In genomic region chr3:58603606-58604005, GRCh38 we compare ENCODE assay signal across 24 cellular contexts. TPM values are rescaled to one million over a fixed set of nuclear protein-coding genes. Genes with fewer than 3 reads are reported as not detected.
"Had no signal": no experiment of that assay in that cellular context is flagged by ENCODE, and none has a peak within 500 bp of the region (broad histone marks: within the 10 kb centered on the region; RNA-seq: fewer than 3 reads in every experiment).

No MANE protein-coding gene starts in this region.

- H3K27me3 ChIP-seq: pancreas, right atrium auricular region, right lobe of liver, tibial nerve, uterus had no signal

- H3K36me3 ChIP-seq: left ventricle myocardium inferior, pancreas, right atrium auricular region, right lobe of liver, tibial nerve, uterus had no signal

- H3K9me3 ChIP-seq: mucosa of descending colon, pancreas, psoas muscle, right lobe of liver, uterus had no signal

- DNase-seq: hippocampal formation; kidney; left ventricle myocardium inferior; midbrain; mucosa of descending colon; naive thymus-derived CD4-positive, alpha-beta T cell; pancreas; psoas muscle; right lobe of liver; stimulated activated CD4-positive, alpha-beta T cell treated with anti-CD3 and anti-CD28 coated beads, Interleukin-1b, Interleukin-23, amount 100 ng/mL, for 48 hours; stimulated activated CD4-positive, alpha-beta T cell treated with anti-CD3 and anti-CD28 coated beads, Interleukin-2, amount 100 ng/mL, for 48 hours; stimulated activated CD4-positive, alpha-beta T cell treated with anti-CD3 and anti-CD28 coated beads, Interleukin-4, amount 100 ng/mL, for 4 hours; stimulated activated CD8-positive, alpha-beta memory T cell treated with anti-CD3 and anti-CD28 coated beads, Interleukin-4, amount 100 ng/mL, for 48 hours; stimulated activated naive CD4-positive, alpha-beta T cell treated with Interleukin-2 at 50 U/mL for 16 hours; stimulated activated naive CD8-positive, alpha-beta T cell treated with anti-CD3 and anti-CD28 coated beads, Interleukin-15, amount 100 ng/mL, for 72 hours; substantia nigra; uterus had no signal

- H3K4me2 ChIP-seq: smooth muscle cell had no signal

- H3K4me1 ChIP-seq: pancreas, psoas muscle, tibial nerve, uterus had no signal

- H3K4me3 ChIP-seq: left ventricle myocardium inferior, lung, mucosa of descending colon, pancreas, psoas muscle, right atrium auricular region, right lobe of liver, smooth muscle cell, tibial nerve, uterus had no signal

- H3K27ac ChIP-seq: left ventricle myocardium inferior, pancreas, psoas muscle, right atrium auricular region, right lobe of liver, tibial nerve, uterus had no signal

RNA-seq across cellular contexts. Expression of gene FAM107A, which starts 26.4 kb away (rescaled TPM):
- total RNA-seq: myocyte; naive thymus-derived CD4-positive, alpha-beta T cell; natural killer cell treated with Interleukin-12 subunit alpha and Interleukin-12 subunit beta and Interleukin-15 and Interleukin-18, amount 100 ng/mL, for 72 hours; osteoblast; smooth muscle cell had no signal
- polyA plus RNA-seq: naive thymus-derived CD4-positive, alpha-beta T cell; smooth muscle cell had no signal
